ENCODE assay signal across 16 cellular contexts in genomic region chrX:20057479-20057878, GRCh38.
"Had no signal": no experiment of that assay in that cellular context is flagged by ENCODE, and none has a peak within 500 bp of the region (broad histone marks: within the 10 kb centered on the region; RNA-seq: fewer than 3 reads in every experiment).

No MANE protein-coding gene starts in this region.

- DNase-seq: MM.1S, NCI-H1092 treated with DMSO at 0.1 percent for 48 hours, NCI-H1436, NCI-H2029, NCI-H2081 treated with DMSO at 0.1 percent for 48 hours, NCI-H226, NCI-H446, NCI-H510A, NCI-H524 treated with DMSO at 0.1 percent for 48 hours, SHP77 had no signal

- ATAC-seq: K562, Panc1, SK-N-SH treated with all-trans-retinoic acid at 6 μM for 48 hours had no signal

- FAIRE-seq: HTR-8/SVneo, K562 had no signal

- H3K27ac ChIP-seq: HL-60, RWPE1 had no signal

- H3K4me3 ChIP-seq: K562 had no signal
